20 cellular contexts compared by ENCODE assay signal in genomic region chr11:61377461-61378160, GRCh38. TPM values are rescaled to one million over a fixed set of nuclear protein-coding genes. Genes with fewer than 3 reads are reported as not detected.
DNase-seq lines count a peak whose midpoint lies in the region; ATAC-seq, FAIRE-seq and TF ChIP-seq lines count a peak whose summit lies in the region.
"Had no signal": no experiment of that assay in that cellular context is flagged by ENCODE, and none has a peak within 500 bp of the region (broad histone marks: within the 10 kb centered on the region; RNA-seq: fewer than 3 reads in every experiment).

No MANE protein-coding gene starts in this region.

- no peaks in the 10 kb centered on the region for H4K20me1 ChIP-seq in BLaER1 treated with 17β-estradiol and CSF1 and Interleukin-3, amounts not matched to agents 10 nM and 100 nM
- no peaks in the 10 kb centered on the region for H4K20me1 ChIP-seq in osteoblast (ENCODE audit: insufficient read depth, low read length)

- peaks cover 0 to 49% (median 36%) of the 10 kb centered on the region in 10 experiments; a peak in 16 of 20 replicates for H3K4me1 ChIP-seq in BLaER1 treated with 17β-estradiol and CSF1 and Interleukin-3, amounts not matched to agents 10 nM and 100 nM
- peaks cover 26% of the 10 kb centered on the region for H3K4me1 ChIP-seq in osteoblast (ENCODE audit: insufficient read depth, low read length)

- peaks cover 32 to 56% (median 46%) of the 10 kb centered on the region in 11 experiments for H3K36me3 ChIP-seq in BLaER1 treated with 17β-estradiol and CSF1 and Interleukin-3, amounts not matched to agents 10 nM and 100 nM
- peaks cover 15% of the 10 kb centered on the region for H3K36me3 ChIP-seq in osteoblast (ENCODE audit: insufficient read depth, low read length)

- no peak for ATAC-seq in GM18520 (IDR thresholded peaks at IDR 0.05; ENCODE audit: unreplicated experiment)
- ATAC-seq: HCT116, PC-3 had no signal

- peak; percentile 52 for DNase-seq in M059J (ENCODE audit: low read depth)
- DNase-seq in coronary artery (ENCODE audit: low spot score), result no peak
- DNase-seq in osteoblast (ENCODE audit: insufficient read length, low spot score, missing footprints), result peak; percentile 79
- DNase-seq in DMS114 treated with DMSO at 0.1 percent for 48 hours (lab: John Stamatoyannopoulos, UW; ENCODE audit: unreplicated experiment), result no peak
- DNase-seq in urothelium cell line (ENCODE audit: low spot score), result no peak
- DNase-seq in SHP77 (lab: John Stamatoyannopoulos, UW), result no peak
- DNase-seq: activated CD4-positive, alpha-beta T cell treated with anti-CD3 and anti-CD28 coated beads, Interleukin-2, amount 50 U/mL, for 48 hours; activated naive CD8-positive, alpha-beta T cell treated with anti-CD3 and anti-CD28 coated beads for 36 hours; activated T-cell treated with anti-CD3 and anti-CD28 coated beads, Interleukin-2, amount 50 U/mL, for 24 hours; cerebellar nuclear complex; immature natural killer cell; mesendoderm; NCI-H526 treated with DMSO at 0.1 percent for 48 hours; PC-3; retina had no signal

- H2AFZ ChIP-seq in osteoblast (ENCODE audit: low read length), result no peak overlapping the region

- H3K79me2 ChIP-seq in osteoblast (ENCODE audit: insufficient read depth, low read length), result no peaks in the 10 kb centered on the region

- TF ChIP-seq CTCF in coronary artery (IDR thresholded peaks at IDR 0.05), result no peak
- TF ChIP-seq CTCF in osteoblast (IDR thresholded peaks at IDR 0.05; ENCODE audit: extremely low read depth, low read depth, low read length), result no peak

- H3K4me3 ChIP-seq in BLaER1 treated with 17β-estradiol and CSF1 and Interleukin-3, amounts not matched to agents 10 nM and 100 nM, result no peak overlapping the region
- no peak overlapping the region for H3K4me3 ChIP-seq in coronary artery
- H3K4me3 ChIP-seq in osteoblast (ENCODE audit: insufficient read depth, low read length), result no peak overlapping the region

- FAIRE-seq in urothelium cell line (lab: Jason Lieb, UNC), result no peak
- FAIRE-seq: D721Med, endometrium had no signal

- peak overlapping the region; percentile 14 to 88 (median 79); a peak in 20 of 22 replicates for H3K27ac ChIP-seq in BLaER1 treated with 17β-estradiol and CSF1 and Interleukin-3, amounts not matched to agents 10 nM and 100 nM
- H3K27ac ChIP-seq in coronary artery (peak overlapping the region; percentile 20 to 38), osteoblast (ENCODE audit: low read depth, low read length) (peak overlapping the region; percentile 96)

- no peaks in the 10 kb centered on the region for H3K27me3 ChIP-seq in BLaER1 treated with 17β-estradiol and CSF1 and Interleukin-3, amounts not matched to agents 10 nM and 100 nM
- H3K27me3 ChIP-seq in osteoblast (ENCODE audit: insufficient read depth, low read length), result no peaks in the 10 kb centered on the region

- H3K9me3 ChIP-seq in BLaER1 treated with 17β-estradiol and CSF1 and Interleukin-3, amounts not matched to agents 10 nM and 100 nM (replicated peaks in 1 of 11), result peaks cover 8 to 31% (median 25%) of the 10 kb centered on the region in 11 experiments; a peak in 20 of 22 replicates
- H3K9me3 ChIP-seq in osteoblast (ENCODE audit: low read depth, low read length), result no peaks in the 10 kb centered on the region

- H3K9ac ChIP-seq in BLaER1 treated with 17β-estradiol and CSF1 and Interleukin-3, amounts not matched to agents 10 nM and 100 nM, result peak overlapping the region in 7 of 11 experiments; percentile 10 to 78 (median 64); a peak in 10 of 22 replicates

- peak overlapping the region in 8 of 11 experiments; percentile 43 to 73 (median 62); a peak in 14 of 22 replicates for H3K4me2 ChIP-seq in BLaER1 treated with 17β-estradiol and CSF1 and Interleukin-3, amounts not matched to agents 10 nM and 100 nM
- peak overlapping the region; percentile 13 for H3K4me2 ChIP-seq in osteoblast (ENCODE audit: insufficient read depth, low read length)

RNA-seq across cellular contexts. Expression of gene TMEM216, which starts 14.8 kb away (rescaled TPM):
- 25.1 and 38.4 TPM in 2 replicates for total RNA-seq in M059J (2014; rRNA removed; shearing (Covaris generic))
- total RNA-seq in osteoblast, result 5.8 and 8.3 TPM in 2 replicates

RNA-seq across cellular contexts. Expression of gene TMEM138, which starts 15.4 kb away (rescaled TPM):
- 44.4 and 67.3 TPM in 2 replicates for total RNA-seq in M059J (2014; rRNA removed; shearing (Covaris generic))
- 41.3 and 48.3 TPM in 2 replicates for total RNA-seq in osteoblast

RNA-seq across cellular contexts. Expression of gene CYB561A3, which starts 15.9 kb away (rescaled TPM):
- 35.5 and 39.4 TPM in 2 replicates for total RNA-seq in M059J (2014; rRNA removed; shearing (Covaris generic))
- 149 and 151 TPM in 2 replicates for total RNA-seq in osteoblast

RNA-seq across cellular contexts. Expression of gene TKFC, which starts 44.6 kb away (rescaled TPM):
- total RNA-seq in M059J (2014; rRNA removed; shearing (Covaris generic)), result 7.8 and 10.9 TPM in 2 replicates
- total RNA-seq in osteoblast, result 21.8 and 30.0 TPM in 2 replicates

RNA-seq across cellular contexts. Expression of gene DDB1, which starts 44.7 kb away (rescaled TPM):
- total RNA-seq in M059J (2014; rRNA removed; shearing (Covaris generic)), result 116 and 209 TPM in 2 replicates
- total RNA-seq in osteoblast, result 330 and 331 TPM in 2 replicates

Comparison
In these comparisons a context has a peak if more than half of its experiments do, and no peak if none do; other contexts are left out.
1. H3K27ac ChIP-seq: peak in every context shown above with its lines; median percentile 96 in osteoblast; 79 in BLaER1 treated with 17β-estradiol and CSF1 and Interleukin-3, amounts not matched to agents 10 nM and 100 nM; 29 in coronary artery.
2. DNase-seq: peak in M059J (single experiment) and osteoblast (single experiment); none in coronary artery (single experiment), DMS114 treated with DMSO at 0.1 percent for 48 hours (single experiment), urothelium cell line (single experiment) and SHP77 (0 of 2).